Comparison of ENCODE assay signal across 10 cellular contexts in genomic region chr12:81077329-81077685, GRCh38. TPM values are rescaled to one million over a fixed set of nuclear protein-coding genes. Genes with fewer than 3 reads are reported as not detected.
DNase-seq lines count a peak whose midpoint lies in the region; ATAC-seq and TF ChIP-seq lines count a peak whose summit lies in the region.
"Had no signal": no experiment of that assay in that cellular context is flagged by ENCODE, and none has a peak within 500 bp of the region (broad histone marks: within the 10 kb centered on the region; RNA-seq: fewer than 3 reads in every experiment).

No MANE protein-coding gene starts in this region.

- H3K27me3 Mint-ChIP-seq in MCF 10A (ENCODE audit: insufficient read depth, unreplicated experiment): peaks cover 22% of the 10 kb centered on the region
- peaks cover 3 to 13% of the 10 kb centered on the region in 2 donors for H3K27me3 Mint-ChIP-seq in CD8-positive, alpha-beta memory T cell

- H3K27ac ChIP-seq in iPS-18a (ENCODE audit: low read length) (peak overlapping the region; percentile 58), gastrocnemius medialis (peak overlapping the region; percentile 83 to 93 (median 88))
- no peak overlapping the region for H3K27ac ChIP-seq in CD8-positive, alpha-beta memory T cell (ENCODE audit: low read depth, low read length)

- H3K36me3 Mint-ChIP-seq in MCF 10A (ENCODE audit: insufficient read depth, unreplicated experiment): no peaks in the 10 kb centered on the region
- H3K36me3 Mint-ChIP-seq in CD8-positive, alpha-beta memory T cell: no peaks in the 10 kb centered on the region

- H3K27me3 ChIP-seq in iPS-18a (ENCODE audit: control insufficient read depth, insufficient read depth, low read length) (no peaks in the 10 kb centered on the region), gastrocnemius medialis (no peaks in the 10 kb centered on the region)
- no peaks in the 10 kb centered on the region for H3K27me3 ChIP-seq in CD8-positive, alpha-beta memory T cell (ENCODE audit: insufficient read depth, low read length, poor library complexity, severe bottlenecking)

- H3K4me1 ChIP-seq in iPS-18a (ENCODE audit: control insufficient read depth, low read depth, low read length) (peaks cover 19% of the 10 kb centered on the region), gastrocnemius medialis (peaks cover 13 to 23% of the 10 kb centered on the region in 2 donors)
- no peaks in the 10 kb centered on the region for H3K4me1 ChIP-seq in CD8-positive, alpha-beta memory T cell (ENCODE audit: insufficient read depth, low read length)

- POLR2A ChIA-PET in MCF 10A (lab: Yijun Ruan, JAX): no interaction called here
- POLR2A ChIA-PET in CD8-positive, alpha-beta memory T cell (lab: Charles Lee): no interaction called here

- intact Hi-C loops in MCF 10A (cut with micrococcal nuclease): no loop called here
- intact Hi-C loops in gastrocnemius medialis (cut with DNase I; ENCODE audit: low total_unique reads): loop anchor here (2.0 kb wide), 1 partner anchor 139 kb away; no protein-coding TSS in a partner anchor

- H3K36me3 ChIP-seq in iPS-18a (ENCODE audit: control insufficient read depth, low read depth, low read length) (no peaks in the 10 kb centered on the region), gastrocnemius medialis (no peaks in the 10 kb centered on the region)
- H3K36me3 ChIP-seq in CD8-positive, alpha-beta memory T cell (ENCODE audit: insufficient read depth, low read length): no peaks in the 10 kb centered on the region

- no peaks in the 10 kb centered on the region for H3K4me1 Mint-ChIP-seq in MCF 10A (ENCODE audit: insufficient read depth, unreplicated experiment)
- H3K4me1 Mint-ChIP-seq in CD8-positive, alpha-beta memory T cell: no peaks in the 10 kb centered on the region

- H3K4me3 Mint-ChIP-seq in MCF 10A (ENCODE audit: unreplicated experiment): peak overlapping the region; percentile 7
- no peak overlapping the region for H3K4me3 Mint-ChIP-seq in CD8-positive, alpha-beta memory T cell
- H3K4me3 Mint-ChIP-seq: activated T-cell treated with anti-CD3 and anti-CD28 coated beads, Interleukin-2, amount 50 U/mL, for 24 hours had no signal

- BruUV-seq in MCF 10A (replicated peaks; lab: Mats Ljungman, UMichigan): no TSS peak

- no peak for TF ChIP-seq POLR2A in gastrocnemius medialis (IDR thresholded peaks at IDR 0.05)

- H3K9me3 ChIP-seq in iPS-18a (ENCODE audit: control insufficient read depth, low read depth, low read length) (no peaks in the 10 kb centered on the region), gastrocnemius medialis (no peaks in the 10 kb centered on the region)
- no peaks in the 10 kb centered on the region for H3K9me3 ChIP-seq in CD8-positive, alpha-beta memory T cell (ENCODE audit: low read length)

- H3K27ac Mint-ChIP-seq in MCF 10A (ENCODE audit: low read depth, unreplicated experiment): no peak overlapping the region
- no peak overlapping the region for H3K27ac Mint-ChIP-seq in CD8-positive, alpha-beta memory T cell
- H3K27ac Mint-ChIP-seq: activated T-cell treated with anti-CD3 and anti-CD28 coated beads, Interleukin-2, amount 50 U/mL, for 24 hours had no signal

- TF ChIP-seq CTCF in MCF 10A (IDR thresholded peaks at IDR 0.05; ENCODE audit: unreplicated experiment) (no peak), gastrocnemius medialis (IDR thresholded peaks at IDR 0.05 in 4 of 5, conservative IDR thresholded peaks at IDR 0.05 in 1 of 5) (no peak)

- H3K9me3 Mint-ChIP-seq in MCF 10A (ENCODE audit: unreplicated experiment): no peaks in the 10 kb centered on the region
- peaks cover 2 to 35% (median 12%) of the 10 kb centered on the region in 5 donors for H3K9me3 Mint-ChIP-seq in CD8-positive, alpha-beta memory T cell

- H3K9ac ChIP-seq in iPS-18a (ENCODE audit: low read length): peak overlapping the region; percentile 69

- DNase-seq in H4 (ENCODE audit: low spot score) (peak; percentile 24), MCF 10A (ENCODE audit: unreplicated experiment) (no peak), gastrocnemius medialis (peak; percentile 15 to 61), NCI-H2196 treated with DMSO at 0.1 percent for 48 hours (lab: John Stamatoyannopoulos, UW; ENCODE audit: unreplicated experiment) (no peak)
- DNase-seq in NK-92 treated with Interleukin-12 subunit alpha and Interleukin-12 subunit beta, amount 100 ng/mL, for 24 hours (lab: John Stamatoyannopoulos, UW): no peak
- no peak for DNase-seq in CD8-positive, alpha-beta memory T cell
- no peak for DNase-seq in stimulated activated CD4-positive, alpha-beta T cell treated with anti-CD3 and anti-CD28 coated beads, Interleukin-2, amount 100 ng/mL, for 48 hours
- DNase-seq: activated T-cell treated with anti-CD3 and anti-CD28 coated beads, Interleukin-2, amount 50 U/mL, for 24 hours; stimulated activated naive CD4-positive, alpha-beta T cell treated with Interleukin-2 at 50 U/mL for 16 hours had no signal

- CTCF ChIA-PET in MCF 10A (lab: Yijun Ruan, JAX): no interaction called here
- CTCF ChIA-PET in CD8-positive, alpha-beta memory T cell (lab: Charles Lee): no interaction called here

- in situ Hi-C loops in gastrocnemius medialis (cut with MboI; ENCODE audit: low sequenced_read_pairs in 4 of 4): no loop called here

- H3K4me3 ChIP-seq in iPS-18a (ENCODE audit: low read length) (peak overlapping the region; percentile 87), gastrocnemius medialis (peak overlapping the region; percentile 71 to 93 (median 74))
- no peak overlapping the region for H3K4me3 ChIP-seq in CD8-positive, alpha-beta memory T cell (ENCODE audit: low read length)

- ATAC-seq in gastrocnemius medialis: peak; percentile 27 to 40

RNA-seq across cellular contexts. Expression of gene ACSS3, which starts 0.6 kb away (rescaled TPM):
- total RNA-seq in H4 (2014; rRNA removed; shearing (Covaris generic)): 9.4 and 12.4 TPM in 2 replicates
- total RNA-seq in MCF 10A (2022) (not detected in 2 replicates), gastrocnemius medialis (10 to 100 TPM in 1 of 4 donors, 1 to 10 TPM in 3; 5.0 to 13.6 (median 7.8) TPM)
- total RNA-seq in CD8-positive, alpha-beta memory T cell: not detected
- polyA plus RNA-seq in CD8-positive, alpha-beta memory T cell: not detected

Comparison
In these comparisons a context has a peak if more than half of its experiments do, and no peak if none do; other contexts are left out.
1. DNase-seq: peak in H4 (single experiment) and gastrocnemius medialis (2 of 2); none in MCF 10A (single experiment), NK-92 treated with Interleukin-12 subunit alpha and Interleukin-12 subunit beta, amount 100 ng/mL, for 24 hours (single experiment), CD8-positive, alpha-beta memory T cell (0 of 5), NCI-H2196 treated with DMSO at 0.1 percent for 48 hours (single experiment) and stimulated activated CD4-positive, alpha-beta T cell treated with anti-CD3 and anti-CD28 coated beads, Interleukin-2, amount 100 ng/mL, for 48 hours (0 of 2).